ENCODE assay signal across 1 cellular context in the genomic region with DNA sequence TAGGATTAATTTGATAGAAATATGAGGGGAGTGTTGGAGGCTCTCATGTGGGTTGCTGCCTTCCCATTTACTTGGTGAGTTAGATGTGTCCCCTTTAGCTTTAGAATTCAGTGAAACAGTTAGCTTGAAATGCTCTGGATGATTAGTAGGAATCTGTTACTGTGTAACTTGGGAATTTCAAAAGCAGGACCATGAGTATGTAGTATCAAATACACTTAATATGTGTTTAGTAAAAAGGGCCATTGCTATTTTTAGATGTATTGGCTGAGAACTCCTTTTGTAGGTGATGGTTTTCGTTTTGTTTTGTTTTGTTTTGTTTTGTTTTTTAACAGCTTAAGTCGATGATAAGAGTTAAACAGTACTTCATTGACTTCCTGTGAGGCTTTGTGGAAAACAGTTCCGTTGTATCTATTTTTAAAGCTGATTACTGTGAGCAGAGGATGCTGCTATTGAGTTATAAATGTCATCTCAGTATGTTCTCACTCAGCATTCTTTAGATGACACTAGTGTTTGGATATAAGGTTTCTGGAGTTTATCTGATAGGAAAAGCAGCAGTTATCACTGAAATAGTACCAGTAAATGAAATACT.
TF ChIP-seq lines count a peak whose summit lies in the region.

No MANE protein-coding gene starts in this region.

TF ChIP-seq in GM12878, 131 proteins besides CTCF, POLR2A, EP300 and RAD21 (continued from another document):
- peak; percentile 50 for TF ChIP-seq MEF2B (IDR thresholded peaks at IDR 0.05; ENCODE audit: partially characterized antibody, poor library complexity, severe bottlenecking)
- no peak for TF ChIP-seq JUNB (IDR thresholded peaks at IDR 0.05)
- TF ChIP-seq, protein P1, sequence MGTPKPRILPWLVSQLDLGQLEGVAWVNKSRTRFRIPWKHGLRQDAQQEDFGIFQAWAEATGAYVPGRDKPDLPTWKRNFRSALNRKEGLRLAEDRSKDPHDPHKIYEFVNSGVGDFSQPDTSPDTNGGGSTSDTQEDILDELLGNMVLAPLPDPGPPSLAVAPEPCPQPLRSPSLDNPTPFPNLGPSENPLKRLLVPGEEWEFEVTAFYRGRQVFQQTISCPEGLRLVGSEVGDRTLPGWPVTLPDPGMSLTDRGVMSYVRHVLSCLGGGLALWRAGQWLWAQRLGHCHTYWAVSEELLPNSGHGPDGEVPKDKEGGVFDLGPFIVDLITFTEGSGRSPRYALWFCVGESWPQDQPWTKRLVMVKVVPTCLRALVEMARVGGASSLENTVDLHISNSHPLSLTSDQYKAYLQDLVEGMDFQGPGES (IDR thresholded peaks at IDR 0.05): no peak
- TF ChIP-seq CBX5 (IDR thresholded peaks at IDR 0.05; ENCODE audit: low read depth): no peak
- TF ChIP-seq, protein P2, sequence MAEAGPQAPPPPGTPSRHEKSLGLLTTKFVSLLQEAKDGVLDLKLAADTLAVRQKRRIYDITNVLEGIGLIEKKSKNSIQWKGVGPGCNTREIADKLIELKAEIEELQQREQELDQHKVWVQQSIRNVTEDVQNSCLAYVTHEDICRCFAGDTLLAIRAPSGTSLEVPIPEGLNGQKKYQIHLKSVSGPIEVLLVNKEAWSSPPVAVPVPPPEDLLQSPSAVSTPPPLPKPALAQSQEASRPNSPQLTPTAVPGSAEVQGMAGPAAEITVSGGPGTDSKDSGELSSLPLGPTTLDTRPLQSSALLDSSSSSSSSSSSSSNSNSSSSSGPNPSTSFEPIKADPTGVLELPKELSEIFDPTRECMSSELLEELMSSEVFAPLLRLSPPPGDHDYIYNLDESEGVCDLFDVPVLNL (IDR thresholded peaks at IDR 0.05; ENCODE audit: low read depth, low read length): no peak
- TF ChIP-seq MEF2A (IDR thresholded peaks at IDR 0.05; ENCODE audit: insufficient read depth, low read depth, low read length): peak; percentile 61; the same call in 1 of the 2 replicates
